In the genomic region with DNA sequence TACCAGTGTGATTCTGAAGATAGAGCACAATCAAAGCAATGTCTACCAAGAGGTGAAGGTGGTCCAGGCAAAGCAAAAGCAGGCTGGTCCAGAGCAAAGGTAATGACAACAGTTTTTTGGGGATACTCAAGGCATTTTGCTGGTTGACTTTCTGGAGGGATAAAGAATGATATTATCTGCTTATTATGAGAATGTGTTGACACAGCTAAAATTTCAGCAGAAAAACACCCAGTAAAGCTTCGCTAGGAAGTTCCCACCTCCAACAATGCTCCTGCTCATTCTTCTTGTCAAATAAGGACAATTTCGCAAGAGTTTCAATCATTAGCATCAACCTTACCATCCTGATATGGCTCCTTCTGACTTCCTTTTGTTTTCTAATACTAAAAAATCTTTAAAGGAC, we compare ENCODE assay signal across 22 cellular contexts. TPM values are rescaled to one million over a fixed set of nuclear protein-coding genes. Genes with fewer than 3 reads are reported as not detected.
"Had no signal": no experiment of that assay in that cellular context is flagged by ENCODE, and none has a peak within 500 bp of the region (broad histone marks: within the 10 kb centered on the region; RNA-seq: fewer than 3 reads in every experiment).

No MANE protein-coding gene starts in this region.

- H3K27me3 ChIP-seq: SJSA1 had no signal

- H3K4me1 ChIP-seq: SJSA1 had no signal

- H3K27ac ChIP-seq: SJSA1, SK-N-MC had no signal

- FAIRE-seq: RCC 7860 had no signal

- H3K4me3 ChIP-seq: SJSA1, SK-N-MC had no signal

- DNase-seq: Kasumi-1, KG1, MM.1S, NCI-H1092 treated with DMSO at 0.1 percent for 48 hours, NCI-H1436, NCI-H187, NCI-H2029, NCI-H2081 treated with DMSO at 0.1 percent for 48 hours, NCI-H2171, NCI-H226, NCI-H446, NCI-H510A, NCI-H524 treated with DMSO at 0.1 percent for 48 hours, NCI-H69, NCI-H774, Right ventricle myocardium superior, RPMI8226, SIG-M5 had no signal

- H3K36me3 ChIP-seq: SJSA1 had no signal

- H3K9me3 ChIP-seq: SJSA1 had no signal

RNA-seq across cellular contexts. Expression of a gene that starts 24.1 kb away (rescaled TPM):
- total RNA-seq: T-helper 1 cell treated with Interleukin-12 subunit alpha and Interleukin-12 subunit beta and Interleukin-4 antibody, amounts not matched to agents 30 ng/mL and 1 ng/mL, for 36 hours had no signal
